ENCODE assay signal across 9 cellular contexts in genomic region chr16:30893082-30893743, GRCh38. TPM values are rescaled to one million over a fixed set of nuclear protein-coding genes. Genes with fewer than 3 reads are reported as not detected.
A peak's percentile ranks its signal among the peaks of the same experiment; 100 is the strongest.
DNase-seq lines count a peak whose midpoint lies in the region; ATAC-seq, FAIRE-seq and TF ChIP-seq lines count a peak whose summit lies in the region.
"Had no signal": no experiment of that assay in that cellular context is flagged by ENCODE, and none has a peak within 500 bp of the region (broad histone marks: within the 10 kb centered on the region; RNA-seq: fewer than 3 reads in every experiment).

No MANE protein-coding gene starts in this region.

- RAD21 ChIA-PET in GM12878 (lab: Charles Lee; ENCODE audit: unreplicated experiment), result interaction anchor here (0.9 to 3.0 kb wide), 4 partner anchors 9 to 49 kb away, joined by 3 to 22 read pairs (median 5); no protein-coding TSS in a partner anchor

- no peak for TF ChIP-seq EP300 in GM12878 (IDR thresholded peaks at IDR 0.05; ENCODE audit: borderline replicate concordance in 1 of 2, control insufficient read depth in 1 of 2, low read depth in 2 of 2, low read length in 2 of 2)

- TF ChIP-seq CTCF in GM12878 (IDR thresholded peaks at IDR 0.05 in 2 of 3, conservative IDR thresholded peaks at IDR 0.05 in 1 of 3; ENCODE audit: control insufficient read depth in 2 of 3, extremely low read depth in 1 of 3, insufficient read depth in 1 of 3, low read depth in 3 of 3, low read length in 3 of 3) (no peak), lower leg skin (IDR thresholded peaks at IDR 0.05) (no peak), type B pancreatic cell (conservative IDR thresholded peaks at IDR 0.05) (no peak)

- BruUV-seq in GM12878 (replicated peaks; lab: Mats Ljungman, UMichigan), result no TSS peak

- peak overlapping the region; percentile 83 for H3K9ac ChIP-seq in GM12878 (ENCODE audit: control insufficient read depth, insufficient read depth, low read length)

- peaks cover 25% of the 10 kb centered on the region for H3K4me1 ChIP-seq in GM12878 (ENCODE audit: control insufficient read depth, insufficient read depth, low read length)

- peak overlapping the region; percentile 71 for H2AFZ ChIP-seq in GM12878 (ENCODE audit: control insufficient read depth, low read depth, low read length)

- H3K4me2 ChIP-seq in GM12878 (ENCODE audit: control insufficient read depth, insufficient read depth), result peak overlapping the region; percentile 97

- peaks cover 20% of the 10 kb centered on the region for H3K36me3 Mint-ChIP-seq in activated CD4-positive, alpha-beta T cell treated with anti-CD3 and anti-CD28 coated beads, Interleukin-2, amount 10 ng/mL, durations not matched to agents 7 days and 5 days (ENCODE audit: low read depth)
- H3K36me3 Mint-ChIP-seq in IgD-negative memory B cell, result peaks cover 2% of the 10 kb centered on the region
- H3K36me3 Mint-ChIP-seq in type B pancreatic cell, result peaks cover 14% of the 10 kb centered on the region

- H3K27ac ChIP-seq in GM12878 (ENCODE audit: control insufficient read depth, insufficient read depth), result peak overlapping the region; percentile 58

- no peak for TF ChIP-seq POLR2A in GM12878 (IDR thresholded peaks at IDR 0.05; ENCODE audit: low read depth, low read length)
- TF ChIP-seq POLR2A in lower leg skin (IDR thresholded peaks at IDR 0.05), result no peak

- H4K20me1 ChIP-seq in GM12878 (ENCODE audit: control insufficient read depth, insufficient read depth), result no peaks in the 10 kb centered on the region

- TF ChIP-seq RAD21 in GM12878 (IDR thresholded peaks at IDR 0.05; ENCODE audit: insufficient read depth, low read depth, low read length), result no peak

- CTCF ChIA-PET in activated CD4-positive, alpha-beta T cell treated with anti-CD3 and anti-CD28 coated beads, Interleukin-2, amount 10 ng/mL, durations not matched to agents 7 days and 5 days (lab: Charles Lee), result interaction anchor here (0.6 to 4.7 kb wide), 3 partner anchors 9 to 93 kb away, joined by 3 to 29 read pairs (median 21); no protein-coding TSS in a partner anchor
- CTCF ChIA-PET in GM12878 (lab: Yijun Ruan, JAX), result interaction anchor here (0.7 to 5.4 kb wide), 10 partner anchors 8 to 56 kb away, joined by 3 to 32 read pairs (median 4); no protein-coding TSS in a partner anchor

- H3K4me3 ChIP-seq in GM12878 (peak overlapping the region; percentile 93), lower leg skin (ENCODE audit: low read depth, poor library complexity, severe bottlenecking) (peak overlapping the region; percentile 55)

- POLR2A ChIA-PET in activated CD4-positive, alpha-beta T cell treated with anti-CD3 and anti-CD28 coated beads, Interleukin-2, amount 10 ng/mL, durations not matched to agents 7 days and 5 days (lab: Charles Lee), result no interaction called here
- POLR2A ChIA-PET in GM12878 (lab: Charles Lee), result interaction anchor here (0.6 to 1.5 kb wide), 6 partner anchors 8 to 81 kb away, joined by 3 to 10 read pairs (median 4); no protein-coding TSS in a partner anchor

- peaks cover 52% of the 10 kb centered on the region for H3K4me1 Mint-ChIP-seq in activated CD4-positive, alpha-beta T cell treated with anti-CD3 and anti-CD28 coated beads, Interleukin-2, amount 10 ng/mL, durations not matched to agents 7 days and 5 days
- H3K4me1 Mint-ChIP-seq in IgD-negative memory B cell (peaks cover 18 to 28% (median 25%) of the 10 kb centered on the region in 3 donors), type B pancreatic cell (ENCODE audit: unreplicated experiment) (peaks cover 29% of the 10 kb centered on the region)

- 0% methylated on average over 17 of the region's 17 CpGs for WGBS in GM12878 (ENCODE audit: insufficient coverage, insufficient replicate concordance, low lambda C conversion rate, missing lambda C conversion rate)
- WGBS in lower leg skin, 2 donors, result 5 to 9% methylated on average over 17 of the region's 17 CpGs

- SMC1A ChIA-PET in GM12878 (lab: Charles Lee; ENCODE audit: uncharacterized antibody, unreplicated experiment), result interaction anchor here (0.7 to 1.3 kb wide), 4 partner anchors 8 to 21 kb away, joined by 3 to 4 read pairs (median 4); no protein-coding TSS in a partner anchor

- peak; percentile 7 for ATAC-seq in GM12878
- no peak for ATAC-seq in GM19467 (IDR thresholded peaks at IDR 0.05; ENCODE audit: unreplicated experiment)

- in situ Hi-C loops in GM12878 (cut with MboI), result no loop called here

- no peaks in the 10 kb centered on the region for H3K27me3 ChIP-seq in GM12878 (replicated peaks in 1 of 2; ENCODE audit: control insufficient read depth in 2 of 2, insufficient read depth in 2 of 2, low read length in 1 of 2)

- no peaks in the 10 kb centered on the region for H3K9me3 ChIP-seq in GM12878 (replicated peaks; ENCODE audit: control insufficient read depth, insufficient read depth, low read length)

- DNase-seq in activated CD4-positive, alpha-beta T cell treated with anti-CD3 and anti-CD28 coated beads, Interleukin-2, amount 10 ng/mL, durations not matched to agents 7 days and 5 days, result no peak
- no peak for DNase-seq in activated CD4-positive, alpha-beta T cell treated with anti-CD3 and anti-CD28 coated beads for 1 hour
- no peak for DNase-seq in GM12878 (ENCODE audit: low read depth, low spot score)
- no peak for DNase-seq in lower leg skin (ENCODE audit: low spot score in 2 of 2)
- no peak for DNase-seq in type B pancreatic cell (ENCODE audit: extremely low spot score, unreplicated experiment)
- no peak for DNase-seq in middle frontal gyrus (ENCODE audit: extremely low spot score, low spot score)

- peaks cover 1% of the 10 kb centered on the region; the same call in 1 of the 2 replicates for H3K79me2 ChIP-seq in GM12878 (ENCODE audit: control insufficient read depth, insufficient read depth, low read length)

- H3K27ac Mint-ChIP-seq in activated CD4-positive, alpha-beta T cell treated with anti-CD3 and anti-CD28 coated beads, Interleukin-2, amount 10 ng/mL, durations not matched to agents 7 days and 5 days, result peak overlapping the region; percentile 90
- H3K27ac Mint-ChIP-seq in IgD-negative memory B cell (peak overlapping the region in 1 of 3 donors; percentile 76), type B pancreatic cell (peak overlapping the region; percentile 85)

- peak overlapping the region; percentile 81 for H3K4me3 Mint-ChIP-seq in activated CD4-positive, alpha-beta T cell treated with anti-CD3 and anti-CD28 coated beads, Interleukin-2, amount 10 ng/mL, durations not matched to agents 7 days and 5 days
- H3K4me3 Mint-ChIP-seq in IgD-negative memory B cell (peak overlapping the region; percentile 71 to 94 (median 86)), type B pancreatic cell (peak overlapping the region; percentile 89)

- no peaks in the 10 kb centered on the region for H3K27me3 Mint-ChIP-seq in activated CD4-positive, alpha-beta T cell treated with anti-CD3 and anti-CD28 coated beads, Interleukin-2, amount 10 ng/mL, durations not matched to agents 7 days and 5 days
- H3K27me3 Mint-ChIP-seq in IgD-negative memory B cell (no peaks in the 10 kb centered on the region), type B pancreatic cell (no peaks in the 10 kb centered on the region)

- peaks cover 0 to 3% of the 10 kb centered on the region in 2 experiments; a peak in 2 of 4 replicates for H3K36me3 ChIP-seq in GM12878 (ENCODE audit: control insufficient read depth in 2 of 2, insufficient read depth in 2 of 2, low read length in 1 of 2)

- H3K9me3 Mint-ChIP-seq in activated CD4-positive, alpha-beta T cell treated with anti-CD3 and anti-CD28 coated beads, Interleukin-2, amount 10 ng/mL, durations not matched to agents 7 days and 5 days, result no peaks in the 10 kb centered on the region
- H3K9me3 Mint-ChIP-seq in IgD-negative memory B cell, result no peaks in the 10 kb centered on the region
- H3K9me3 Mint-ChIP-seq in type B pancreatic cell, result no peaks in the 10 kb centered on the region

- intact Hi-C loops in GM12878 (cut with micrococcal nuclease; ENCODE audit: unreplicated experiment), result loop anchor here (10.0 kb wide), 1 partner anchor 238 kb away; the partner anchor contains the start of genes FBRS and PRR14
- intact Hi-C loops in lower leg skin (cut with DNase I; ENCODE audit: low total_unique reads), result no loop called here

- FAIRE-seq in GM12878 (lab: Jason Lieb, UNC), result no peak
- FAIRE-seq: colon had no signal

RNA-seq across cellular contexts. Expression of gene BCL7C, which starts 0.7 kb away (rescaled TPM):
- total RNA-seq in activated CD4-positive, alpha-beta T cell treated with anti-CD3 and anti-CD28 coated beads, Interleukin-2, amount 10 ng/mL, durations not matched to agents 7 days and 5 days, result 10 to 100 TPM; 21.8 to 22.1 TPM
- polyA plus RNA-seq in IgD-negative memory B cell (45.0 TPM), GM12878 (2011; rRNA removed) (10.5 and 15.3 TPM in 2 replicates), GM12878 (2014; fragmentation: Illumina TruSeq; extraction: Trizol) (2.6 and 8.5 TPM in 2 replicates), GM12878 (2014; fragmentation: Nextera tagmentation; extraction: Ambion mirVana) (1 to 10 TPM; 1.1 to 2.1 TPM), GM12878 (2014; rRNA removed) (28.1 and 37.3 TPM in 2 replicates), GM12878 (2016; fragmentation: Nextera tagmentation; extraction: Ambion mirVana) (10 to 100 TPM in 1 of 2 experiments, 1 to 10 TPM in 1; 9.7 to 26.6 TPM)
- 7.3 and 8.8 TPM in 2 replicates for total RNA-seq in GM12878 (2013; cell fraction: nucleolus; rRNA removed)
- total RNA-seq in GM12878 (2014; rRNA removed) (21.7 and 30.5 TPM in 2 replicates), GM12878 (2014; rRNA removed; fragmentation: Illumina TruSeq; extraction: Trizol) (9.0 and 12.0 TPM in 2 replicates), GM12878 (2021) (20.2 and 20.3 TPM in 2 replicates), lower leg skin (10 to 100 TPM; 43.1 to 79.1 (median 63.0) TPM), type B pancreatic cell (ENCODE audit: low replicate concordance) (26.3 and 35.0 TPM in 2 replicates)
- polyA plus RNA-seq in GM12878 (2011; ENCODE audit: low read depth), result 3.3 TPM
- 14.9 and 26.6 TPM in 2 replicates for polyA plus RNA-seq in GM12878 (2011; cell fraction: cytosol; rRNA removed)
- 9.7 and 9.9 TPM in 2 replicates for polyA plus RNA-seq in GM12878 (2011; cell fraction: nucleus; rRNA removed)
- 9.6 and 11.8 TPM in 2 replicates for polyA plus RNA-seq in GM12878 (2012)
- polyA minus RNA-seq in GM12878 (2011; rRNA and poly(A)+ RNA removed), result 2.3 and 4.8 TPM in 2 replicates
- 2.8 and 5.7 TPM in 2 replicates for polyA minus RNA-seq in GM12878 (2011; cell fraction: cytosol; rRNA and poly(A)+ RNA removed)
- 1.3 and 1.6 TPM in 2 replicates for polyA minus RNA-seq in GM12878 (2011; cell fraction: nucleus; rRNA and poly(A)+ RNA removed)

RNA-seq across cellular contexts. Expression of gene CTF1, which starts 3.2 kb away (rescaled TPM):
- under 1 TPM; 0.22 to 0.31 TPM for total RNA-seq in activated CD4-positive, alpha-beta T cell treated with anti-CD3 and anti-CD28 coated beads, Interleukin-2, amount 10 ng/mL, durations not matched to agents 7 days and 5 days
- polyA plus RNA-seq in IgD-negative memory B cell (not detected), GM12878 (2011; rRNA removed) (0.11 TPM in 1 of 2 replicates, not detected in the other), GM12878 (2014; fragmentation: Illumina TruSeq; extraction: Trizol) (0.16 TPM in 1 of 2 replicates, not detected in the other), GM12878 (2014; fragmentation: Nextera tagmentation; extraction: Ambion mirVana) (under 1 TPM in 1 of 2 experiments, not detected in 1; 0.04 TPM), GM12878 (2014; rRNA removed) (0.22 and 0.34 TPM in 2 replicates), GM12878 (2016; fragmentation: Nextera tagmentation; extraction: Ambion mirVana) (not detected)
- not detected in 2 replicates for total RNA-seq in GM12878 (2013; cell fraction: nucleolus; rRNA removed)
- total RNA-seq in GM12878 (2014; rRNA removed) (0.05 and 0.11 TPM in 2 replicates), GM12878 (2014; rRNA removed; fragmentation: Illumina TruSeq; extraction: Trizol) (0.09 and 0.14 TPM in 2 replicates), GM12878 (2021) (0.45 and 0.46 TPM in 2 replicates), lower leg skin (1 to 10 TPM in 2 of 4 donors, under 1 TPM in 1, not detected in 1; 0.80 to 3.0 (median 2.5) TPM), type B pancreatic cell (ENCODE audit: low replicate concordance) (2.5 and 3.1 TPM in 2 replicates)
- not detected for polyA plus RNA-seq in GM12878 (2011; ENCODE audit: low read depth)
- 0.07 and 0.13 TPM in 2 replicates for polyA plus RNA-seq in GM12878 (2011; cell fraction: cytosol; rRNA removed)
- 0.15 and 0.23 TPM in 2 replicates for polyA plus RNA-seq in GM12878 (2011; cell fraction: nucleus; rRNA removed)
- polyA plus RNA-seq in GM12878 (2012), result 0.13 and 0.19 TPM in 2 replicates
- 0.57 and 0.80 TPM in 2 replicates for polyA minus RNA-seq in GM12878 (2011; rRNA and poly(A)+ RNA removed)
- polyA minus RNA-seq in GM12878 (2011; cell fraction: cytosol; rRNA and poly(A)+ RNA removed), result not detected in 2 replicates
- 0.48 and 0.57 TPM in 2 replicates for polyA minus RNA-seq in GM12878 (2011; cell fraction: nucleus; rRNA and poly(A)+ RNA removed)

RNA-seq across cellular contexts. Expression of gene FBXL19, which starts 30.2 kb away (rescaled TPM):
- 10 to 100 TPM; 21.7 to 22.4 TPM for total RNA-seq in activated CD4-positive, alpha-beta T cell treated with anti-CD3 and anti-CD28 coated beads, Interleukin-2, amount 10 ng/mL, durations not matched to agents 7 days and 5 days
- polyA plus RNA-seq in IgD-negative memory B cell, result 0.26 TPM
- 18.6 and 24.2 TPM in 2 replicates for total RNA-seq in GM12878 (2013; cell fraction: nucleolus; rRNA removed)
- total RNA-seq in GM12878 (2014; rRNA removed), result 19.8 and 23.6 TPM in 2 replicates
- 6.2 and 6.8 TPM in 2 replicates for total RNA-seq in GM12878 (2014; rRNA removed; fragmentation: Illumina TruSeq; extraction: Trizol)
- 27.5 and 32.1 TPM in 2 replicates for total RNA-seq in GM12878 (2021)
- polyA plus RNA-seq in GM12878 (2011; ENCODE audit: low read depth), result 3.2 TPM
- 4.7 and 11.5 TPM in 2 replicates for polyA plus RNA-seq in GM12878 (2011; rRNA removed)
- 14.3 and 20.2 TPM in 2 replicates for polyA plus RNA-seq in GM12878 (2011; cell fraction: cytosol; rRNA removed)
- polyA plus RNA-seq in GM12878 (2011; cell fraction: nucleus; rRNA removed), result 35.4 and 47.5 TPM in 2 replicates
- 13.5 and 15.5 TPM in 2 replicates for polyA plus RNA-seq in GM12878 (2012)
- 1.5 and 3.8 TPM in 2 replicates for polyA plus RNA-seq in GM12878 (2014; fragmentation: Illumina TruSeq; extraction: Trizol)
- under 1 TPM in 1 of 2 experiments, not detected in 1; 0.02 TPM for polyA plus RNA-seq in GM12878 (2014; fragmentation: Nextera tagmentation; extraction: Ambion mirVana)
- 15.5 and 18.7 TPM in 2 replicates for polyA plus RNA-seq in GM12878 (2014; rRNA removed)
- polyA plus RNA-seq in GM12878 (2016; fragmentation: Nextera tagmentation; extraction: Ambion mirVana), result under 1 TPM; 0.66 TPM
- polyA minus RNA-seq in GM12878 (2011; rRNA and poly(A)+ RNA removed), result 6.6 and 15.9 TPM in 2 replicates
- 12.9 and 18.2 TPM in 2 replicates for polyA minus RNA-seq in GM12878 (2011; cell fraction: cytosol; rRNA and poly(A)+ RNA removed)
- 6.0 and 13.4 TPM in 2 replicates for polyA minus RNA-seq in GM12878 (2011; cell fraction: nucleus; rRNA and poly(A)+ RNA removed)
- 10 to 100 TPM; 17.7 to 25.1 (median 22.1) TPM for total RNA-seq in lower leg skin
- 29.0 and 46.4 TPM in 2 replicates for total RNA-seq in type B pancreatic cell (ENCODE audit: low replicate concordance)

RNA-seq across cellular contexts. Expression of gene ORAI3, which starts 55.7 kb away (rescaled TPM):
- total RNA-seq in activated CD4-positive, alpha-beta T cell treated with anti-CD3 and anti-CD28 coated beads, Interleukin-2, amount 10 ng/mL, durations not matched to agents 7 days and 5 days, result 10 to 100 TPM; 18.4 to 19.0 TPM
- polyA plus RNA-seq in IgD-negative memory B cell (68.8 TPM), GM12878 (2011; rRNA removed) (8.3 and 15.2 TPM in 2 replicates), GM12878 (2014; fragmentation: Illumina TruSeq; extraction: Trizol) (5.6 and 8.6 TPM in 2 replicates), GM12878 (2014; fragmentation: Nextera tagmentation; extraction: Ambion mirVana) (1 to 10 TPM; 3.4 to 8.5 TPM), GM12878 (2014; rRNA removed) (18.6 and 19.7 TPM in 2 replicates), GM12878 (2016; fragmentation: Nextera tagmentation; extraction: Ambion mirVana) (10 to 100 TPM; 21.3 to 21.9 TPM)
- total RNA-seq in GM12878 (2013; cell fraction: nucleolus; rRNA removed), result 14.8 and 15.5 TPM in 2 replicates
- total RNA-seq in GM12878 (2014; rRNA removed) (19.5 and 22.4 TPM in 2 replicates), GM12878 (2014; rRNA removed; fragmentation: Illumina TruSeq; extraction: Trizol) (7.0 and 7.2 TPM in 2 replicates), GM12878 (2021) (17.3 TPM in 2 replicates), lower leg skin (10 to 100 TPM; 22.9 to 37.7 (median 34.6) TPM), type B pancreatic cell (ENCODE audit: low replicate concordance) (18.7 and 19.4 TPM in 2 replicates)
- 9.1 TPM for polyA plus RNA-seq in GM12878 (2011; ENCODE audit: low read depth)
- polyA plus RNA-seq in GM12878 (2011; cell fraction: cytosol; rRNA removed), result 23.5 and 26.1 TPM in 2 replicates
- 12.2 and 17.5 TPM in 2 replicates for polyA plus RNA-seq in GM12878 (2011; cell fraction: nucleus; rRNA removed)
- 19.4 and 25.7 TPM in 2 replicates for polyA plus RNA-seq in GM12878 (2012)
- polyA minus RNA-seq in GM12878 (2011; rRNA and poly(A)+ RNA removed), result 16.2 and 26.9 TPM in 2 replicates
- 6.3 and 9.1 TPM in 2 replicates for polyA minus RNA-seq in GM12878 (2011; cell fraction: cytosol; rRNA and poly(A)+ RNA removed)
- polyA minus RNA-seq in GM12878 (2011; cell fraction: nucleus; rRNA and poly(A)+ RNA removed), result 8.0 and 8.9 TPM in 2 replicates
